Comparison of ENCODE assay signal across 25 cellular contexts in the genomic region with DNA sequence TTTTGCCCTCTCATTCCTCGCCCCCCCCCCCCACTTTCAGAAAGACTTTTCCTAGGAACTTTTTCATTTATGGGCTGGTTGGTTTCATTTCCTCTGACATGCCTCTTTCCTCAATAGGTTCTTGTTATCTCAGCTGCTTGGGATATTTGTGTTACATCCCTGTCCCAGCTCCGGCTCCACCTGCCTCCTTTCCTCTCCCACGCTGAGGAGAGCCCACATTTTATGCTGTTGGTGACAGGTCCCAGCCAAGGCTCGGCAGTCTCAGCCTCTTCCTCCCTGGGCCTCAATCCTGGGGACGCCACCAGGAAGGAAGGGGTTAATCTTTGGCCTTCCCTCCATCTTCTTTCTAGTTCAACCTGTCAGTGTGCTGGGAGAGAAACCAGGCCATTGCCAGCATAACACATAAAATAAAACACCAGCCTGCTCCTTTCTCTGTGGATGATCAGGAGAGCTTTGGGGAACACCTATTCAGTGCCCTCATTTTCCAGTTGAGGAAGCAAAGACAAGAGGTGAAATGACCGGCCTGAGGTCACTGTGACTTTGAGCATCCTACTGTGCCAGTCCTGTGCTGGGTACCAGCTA.
A peak's percentile ranks its signal among the peaks of the same experiment; 100 is the strongest.
DNase-seq lines count a peak whose midpoint lies in the region; ATAC-seq and TF ChIP-seq lines count a peak whose summit lies in the region.
"Had no signal": no experiment of that assay in that cellular context is flagged by ENCODE, and none has a peak within 500 bp of the region (broad histone marks: within the 10 kb centered on the region; RNA-seq: fewer than 3 reads in every experiment).

No MANE protein-coding gene starts in this region.

- H3K9ac ChIP-seq in IMR-90 (ENCODE audit: low read depth, low read length) = no peak overlapping the region
- H3K9ac ChIP-seq: KMS-11 had no signal

- H3K14ac ChIP-seq in IMR-90 (replicated peaks; ENCODE audit: low read depth, low read length) = no peak overlapping the region; the same call in 1 of the 2 replicates

- peak overlapping the region; percentile 36 for H3K27ac Mint-ChIP-seq in endothelial cell (ENCODE audit: unreplicated experiment)
- peak overlapping the region; percentile 37 for H3K27ac Mint-ChIP-seq in nephron progenitor cell
- H3K27ac Mint-ChIP-seq: B cell; CD8-positive, alpha-beta T cell; GM23338; H9 had no signal

- peaks cover 42% of the 10 kb centered on the region for H3K4me1 Mint-ChIP-seq in endothelial cell (ENCODE audit: unreplicated experiment)
- H3K4me1 Mint-ChIP-seq in nephron progenitor cell = peaks cover 52% of the 10 kb centered on the region
- H3K4me1 Mint-ChIP-seq: B cell, GM23338, H9 had no signal

- no peak overlapping the region for H3K23ac ChIP-seq in IMR-90 (ENCODE audit: low read depth, low read length)

- H3K4me3 Mint-ChIP-seq in endothelial cell (ENCODE audit: unreplicated experiment) (no peak overlapping the region), nephron progenitor cell (peak overlapping the region; percentile 5)
- H3K4me3 Mint-ChIP-seq: B cell; CD8-positive, alpha-beta T cell; GM23338; H9 had no signal

- H3K36me3 Mint-ChIP-seq in endothelial cell (ENCODE audit: low read depth, unreplicated experiment) = no peaks in the 10 kb centered on the region
- no peaks in the 10 kb centered on the region for H3K36me3 Mint-ChIP-seq in nephron progenitor cell (ENCODE audit: low read depth)
- H3K36me3 Mint-ChIP-seq: CD8-positive, alpha-beta T cell had no signal

- no peaks in the 10 kb centered on the region for H3K9me3 ChIP-seq in IMR-90 (ENCODE audit: control insufficient read depth, insufficient read depth, low read length)
- H3K9me3 ChIP-seq: A549 had no signal

- H3K18ac ChIP-seq in IMR-90 (ENCODE audit: low read depth, low read length) = no peak overlapping the region

- peak overlapping the region in 1 of 2 experiments; percentile 56; a peak in 1 of 4 replicates for H4K8ac ChIP-seq in IMR-90 (ENCODE audit: low read depth in 2 of 2, low read length in 2 of 2)

- H4K91ac ChIP-seq in IMR-90 (ENCODE audit: insufficient read depth, low read depth, low read length) = no peak overlapping the region

- TF ChIP-seq RAD21 in IMR-90 (IDR thresholded peaks at IDR 0.05; ENCODE audit: low read length) = no peak

- no peak for TF ChIP-seq POLR2A in IMR-90 (IDR thresholded peaks at IDR 0.05; ENCODE audit: low read depth, low read length)

- H2AK5ac ChIP-seq in IMR-90 (ENCODE audit: low read depth, low read length) = peak overlapping the region; percentile 62

- no peak overlapping the region for H2AFZ ChIP-seq in IMR-90 (replicated peaks; ENCODE audit: low read length, poor library complexity)
- H2AFZ ChIP-seq: GM23338 had no signal

- no peaks in the 10 kb centered on the region for H4K20me1 ChIP-seq in IMR-90 (ENCODE audit: insufficient read depth, low read length)

- no peaks in the 10 kb centered on the region for H3K79me1 ChIP-seq in IMR-90 (ENCODE audit: low read depth in 1 of 2, low read length in 2 of 2)

- H3K4me2 ChIP-seq in IMR-90 (ENCODE audit: low read depth, low read length) = no peak overlapping the region
- H3K4me2 ChIP-seq: A549, GM23338, KMS-11 had no signal

- TF ChIP-seq CTCF in IMR-90 (conservative IDR thresholded peaks at IDR 0.05; ENCODE audit: low read depth, low read length) (no peak), endothelial cell (IDR thresholded peaks at IDR 0.05; ENCODE audit: unreplicated experiment) (no peak), nephron progenitor cell (IDR thresholded peaks at IDR 0.05) (no peak)

- no peaks in the 10 kb centered on the region for H3K36me3 ChIP-seq in IMR-90 (ENCODE audit: control insufficient read depth, insufficient read depth, low read length)

- H2BK15ac ChIP-seq in IMR-90 (ENCODE audit: low read depth, low read length) = 0 out of 3 replicates have a peak overlapping the region, but pooled peaks have one; percentile 41

- H3K9me3 Mint-ChIP-seq in endothelial cell (ENCODE audit: unreplicated experiment) = no peaks in the 10 kb centered on the region
- H3K9me3 Mint-ChIP-seq in nephron progenitor cell = no peaks in the 10 kb centered on the region
- H3K9me3 Mint-ChIP-seq: CD8-positive, alpha-beta T cell; GM23338; H9 had no signal

- 0 out of 2 replicates have a peak overlapping the region, but pooled peaks have one; percentile 10 for H2BK120ac ChIP-seq in IMR-90 (ENCODE audit: low read depth, low read length)

- ATAC-seq in IMR-90 (ENCODE audit: low read depth) (no peak), HG03521 (IDR thresholded peaks at IDR 0.05; ENCODE audit: unreplicated experiment) (no peak)
- ATAC-seq: A549; CD8-positive, alpha-beta T cell; GM23338; Panc1; SK-N-SH treated with all-trans-retinoic acid at 6 μM for 48 hours had no signal

- dilution Hi-C loops in IMR-90 (cut with HindIII; ENCODE audit: low sequenced_read_pairs, unreplicated experiment) = no loop called here

- H3K27ac ChIP-seq in IMR-90 (ENCODE audit: insufficient read depth, low read length) = no peak overlapping the region
- H3K27ac ChIP-seq: A549, C4-2B, KMS-11, RWPE1 had no signal

- 100% methylated on average over 1 of the region's 6 CpGs; no CpG with 5 or more reads in 1 of the 2 experiments for WGBS in IMR-90 (ENCODE audit: extremely low coverage in 2 of 2, insufficient read length in 1 of 2), 2 experiments

- H3K4me3 ChIP-seq in IMR-90 (ENCODE audit: insufficient read depth, low read depth, low read length) = no peak overlapping the region
- H3K4me3 ChIP-seq: A549, GM23338 had no signal

- peaks cover 6% of the 10 kb centered on the region for H3K9me1 ChIP-seq in IMR-90 (ENCODE audit: insufficient read depth, low read length)

- no peak overlapping the region for H4K5ac ChIP-seq in IMR-90 (ENCODE audit: low read depth, low read length)

- no peaks in the 10 kb centered on the region for H3K27me3 ChIP-seq in IMR-90 (ENCODE audit: control insufficient read depth, insufficient read depth, low read length)

- H3K56ac ChIP-seq in IMR-90 (ENCODE audit: extremely low read depth, insufficient read depth, low read length) = no peak overlapping the region

- no peak overlapping the region for H2BK5ac ChIP-seq in IMR-90 (ENCODE audit: low read depth, low read length, poor library complexity, severe bottlenecking)

- H3K4ac ChIP-seq in IMR-90 (ENCODE audit: low read depth, low read length) = no peak overlapping the region; the same call in 1 of the 2 replicates

- DNase-seq in IMR-90 (no peak), SHP77 (lab: John Stamatoyannopoulos, UW) (peak; percentile 89 to 94), endothelial cell (ENCODE audit: low spot score) (peak; percentile 6), nephron progenitor cell (peak; percentile 26), KBM-7 (no peak)
- DNase-seq in activated T-cell treated with anti-CD3 and anti-CD28 coated beads, Interleukin-2, amount 50 U/mL, for 48 hours = no peak
- DNase-seq: CD8-positive, alpha-beta T cell; H9; NCI-H1048; NCI-H1417; NCI-H1694; NCI-H2029 treated with DMSO at 0.1 percent for 48 hours; NCI-H226; NCI-H510A; NCI-H69; SIG-M5 had no signal

- intact Hi-C loops in IMR-90 (cut with micrococcal nuclease) = no loop called here

- in situ Hi-C loops in IMR-90 (cut with MboI; ENCODE audit: low sequenced_read_pairs) = no loop called here
- in situ Hi-C loops in KBM-7 (cut with MboI; ENCODE audit: low pct_unique_long_range_greater_than_20kb, low sequenced_read_pairs) = no loop called here

- H3K4me1 ChIP-seq in IMR-90 (ENCODE audit: control insufficient read depth, insufficient read depth, low read length) = peaks cover 8% of the 10 kb centered on the region

- no peak overlapping the region for H2AK9ac ChIP-seq in IMR-90 (replicated peaks; ENCODE audit: low read depth, low read length, poor library complexity)

- no TSS peak for BruUV-seq in IMR-90 (replicated peaks; lab: Mats Ljungman, UMichigan)

- CTCF ChIA-PET in IMR-90 (lab: Yijun Ruan, JAX) = interaction anchor here (0.6 to 1.4 kb wide), 3 partner anchors 12 to 340 kb away, joined by 3 to 8 read pairs (median 4); no protein-coding TSS in a partner anchor

- H2BK20ac ChIP-seq in IMR-90 (ENCODE audit: low read depth, low read length) = no peak overlapping the region

- H3K27me3 Mint-ChIP-seq in endothelial cell (ENCODE audit: unreplicated experiment) (peaks cover 2% of the 10 kb centered on the region), nephron progenitor cell (ENCODE audit: low read depth, poor library complexity) (no peaks in the 10 kb centered on the region)

- POLR2A ChIA-PET in IMR-90 (lab: Charles Lee; ENCODE audit: unreplicated experiment) = interaction anchor here (0.6 kb wide), 1 partner anchor 381 kb away, joined by 3 read pairs; the partner anchor contains the start of gene IGFBP5

TF ChIP-seq in IMR-90, 13 proteins besides CTCF, POLR2A, EP300 and RAD21:
- TF ChIP-seq NFE2L2 (IDR thresholded peaks at IDR 0.05; ENCODE audit: low read depth, low read length) = no peak
- no peak for TF ChIP-seq MAFK (IDR thresholded peaks at IDR 0.05; ENCODE audit: low read depth, low read length)
- TF ChIP-seq USF2 (IDR thresholded peaks at IDR 0.05; ENCODE audit: low read depth, low read length) = no peak

Comparison
In these comparisons a context has a peak if more than half of its experiments do, and no peak if none do; other contexts are left out.
1. DNase-seq: peak in SHP77 (2 of 2), endothelial cell (single experiment) and nephron progenitor cell (single experiment); none in IMR-90 (single experiment), KBM-7 (single experiment) and activated T-cell treated with anti-CD3 and anti-CD28 coated beads, Interleukin-2, amount 50 U/mL, for 48 hours (0 of 2).